Comparison of ENCODE assay signal across 20 cellular contexts in genomic region chr10:58943234-58943633, GRCh38.
A peak's percentile ranks its signal among the peaks of the same experiment; 100 is the strongest.
DNase-seq lines count a peak whose midpoint lies in the region; ATAC-seq, FAIRE-seq and TF ChIP-seq lines count a peak whose summit lies in the region.
"Had no signal": no experiment of that assay in that cellular context is flagged by ENCODE, and none has a peak within 500 bp of the region (broad histone marks: within the 10 kb centered on the region; RNA-seq: fewer than 3 reads in every experiment).

No MANE protein-coding gene starts in this region.

- peaks cover 17% of the 10 kb centered on the region for H3K4me1 ChIP-seq in osteoblast (ENCODE audit: insufficient read depth, low read length)
- H3K4me1 ChIP-seq: Caco-2, Peyer's patch had no signal

- H3K79me2 ChIP-seq in osteoblast (ENCODE audit: insufficient read depth, low read length): no peaks in the 10 kb centered on the region

- no peak for ATAC-seq in HG02610 (IDR thresholded peaks at IDR 0.05; ENCODE audit: unreplicated experiment)

- H4K20me1 ChIP-seq in osteoblast (ENCODE audit: insufficient read depth, low read length): no peaks in the 10 kb centered on the region

- TF ChIP-seq CTCF in bronchial epithelial cell (IDR thresholded peaks at IDR 0.05; ENCODE audit: insufficient read depth, low read length, severe bottlenecking) (no peak), osteoblast (IDR thresholded peaks at IDR 0.05; ENCODE audit: extremely low read depth, low read depth, low read length) (no peak)

- H3K4me2 ChIP-seq in osteoblast (ENCODE audit: insufficient read depth, low read length): no peak overlapping the region

- H2AFZ ChIP-seq in osteoblast (ENCODE audit: low read length): no peak overlapping the region

- H3K36me3 ChIP-seq in bronchial epithelial cell (ENCODE audit: control insufficient read depth, insufficient read depth, low read length) (no peaks in the 10 kb centered on the region), osteoblast (ENCODE audit: insufficient read depth, low read length) (no peaks in the 10 kb centered on the region)
- H3K36me3 ChIP-seq: Peyer's patch had no signal

- H3K4me3 ChIP-seq in bronchial epithelial cell (ENCODE audit: low read depth, low read length): no peak overlapping the region
- H3K4me3 ChIP-seq in osteoblast (ENCODE audit: insufficient read depth, low read length): no peak overlapping the region
- H3K4me3 ChIP-seq: Peyer's patch had no signal

- no peak for FAIRE-seq in bronchial epithelial cell (lab: Jason Lieb, UNC)
- FAIRE-seq: A204.1, G401.6, HTR-8/SVneo had no signal

- peak overlapping the region; percentile 31 for H3K27ac ChIP-seq in osteoblast (ENCODE audit: low read depth, low read length)
- H3K27ac ChIP-seq: Peyer's patch had no signal

- DNase-seq in AG20443 (ENCODE audit: low spot score) (peak; percentile 35), HS-5 (ENCODE audit: low read depth) (peak; percentile 75), bronchial epithelial cell (ENCODE audit: low read depth) (peak; percentile 56), osteoblast (ENCODE audit: insufficient read length, low spot score, missing footprints) (peak; percentile 79), NCI-H2081 (lab: John Stamatoyannopoulos, UW) (no peak), SKM-1 treated with dmso at 0.1 percent for 144 hours (lab: John Stamatoyannopoulos, UW; ENCODE audit: unreplicated experiment) (no peak), NOMO-1 treated with DMSO at 0.1 percent for 48 hours (lab: John Stamatoyannopoulos, UW; ENCODE audit: unreplicated experiment) (no peak)
- DNase-seq: AML-193, Caco-2, GOT3, NCI-H1092, NCI-H1694, NCI-H446, NCI-H774, Peyer's patch, SHP77 had no signal

- H3K27me3 ChIP-seq in bronchial epithelial cell (ENCODE audit: control insufficient read depth, insufficient read depth, low read length) (no peaks in the 10 kb centered on the region), osteoblast (ENCODE audit: insufficient read depth, low read length) (no peaks in the 10 kb centered on the region)
- H3K27me3 ChIP-seq: Peyer's patch had no signal

- no peaks in the 10 kb centered on the region for H3K9me3 ChIP-seq in osteoblast (ENCODE audit: low read depth, low read length)
- H3K9me3 ChIP-seq: Caco-2, Peyer's patch had no signal

Comparison
In these comparisons a context has a peak if more than half of its experiments do, and no peak if none do; other contexts are left out.
1. DNase-seq: peak in AG20443 (single experiment), HS-5 (single experiment), bronchial epithelial cell (single experiment) and osteoblast (single experiment); none in NCI-H2081 (0 of 2), SKM-1 treated with dmso at 0.1 percent for 144 hours (single experiment) and NOMO-1 treated with DMSO at 0.1 percent for 48 hours (single experiment).